Comparison of ENCODE assay signal across 8 cellular contexts in genomic region chr20:64316415-64317083, GRCh38.
DNase-seq lines count a peak whose midpoint lies in the region; ATAC-seq and TF ChIP-seq lines count a peak whose summit lies in the region.
"Not testable (repeated sequence)": the region's sequence is repeated elsewhere in the genome, so short reads cannot be mapped to it uniquely, and the experiment has no call there.

No MANE protein-coding gene starts in this region.

- H3K79me2 ChIP-seq in GM23248 (ENCODE audit: insufficient read depth), result not testable (repeated sequence)

- H3K4me1 Mint-ChIP-seq in nephron, result not testable (repeated sequence)

- POLR2A ChIA-PET in A673 (lab: Charles Lee; ENCODE audit: low non-redundant PET), result not testable (repeated sequence)

- not testable (repeated sequence) for H3F3A ChIP-seq in GM23248 (ENCODE audit: insufficient read depth)

- not testable (repeated sequence) for H3K27ac ChIP-seq in A673 (ENCODE audit: low read depth, low read length, poor library complexity, severe bottlenecking); GM23248; RWPE2 (ENCODE audit: poor library complexity, severe bottlenecking)

- peaks cover 12% of the 10 kb centered on the region for H3K27me3 ChIP-seq in A673 (replicated peaks; ENCODE audit: insufficient read depth, low read depth, low read length, poor library complexity)
- H3K27me3 ChIP-seq in GM23248 (replicated peaks; ENCODE audit: insufficient read depth), result peaks cover 16% of the 10 kb centered on the region
- H3K27me3 ChIP-seq in RWPE2 (ENCODE audit: insufficient read depth, poor library complexity, severe bottlenecking), result peaks cover 51% of the 10 kb centered on the region

- peak; percentile 29; the same call in 1 of the 3 replicates for ATAC-seq in RWPE2 (ENCODE audit: low read depth)

- H3K4me2 ChIP-seq in GM23248 (ENCODE audit: unreplicated experiment), result peak overlapping the region; percentile 53

- H3K36me3 ChIP-seq in A673 (ENCODE audit: insufficient read depth, low read length, poor library complexity, severe bottlenecking); GM23248 (ENCODE audit: low read depth); RWPE2 (ENCODE audit: low read depth): not testable (repeated sequence)

- H3K9me3 ChIP-seq in A673 (ENCODE audit: low read depth, low read length, poor library complexity, severe bottlenecking); GM23248 (ENCODE audit: low read depth); RWPE2 (ENCODE audit: severe bottlenecking); iPS-18c (ENCODE audit: control insufficient read depth, insufficient read depth, low read length): not testable (repeated sequence)

- not testable (repeated sequence) for TF ChIP-seq CTCF in A673 (conservative IDR thresholded peaks at IDR 0.05; ENCODE audit: low read depth, low read length); RWPE2 (IDR thresholded peaks at IDR 0.05; ENCODE audit: poor library complexity, severe bottlenecking)
- TF ChIP-seq CTCF in nephron (IDR thresholded peaks at IDR 0.05; ENCODE audit: unreplicated experiment in 3 of 3), result peak in 2 of 3 experiments; percentile 12 to 19

- not testable (repeated sequence) for H3K9ac ChIP-seq in GM23248

- peak overlapping the region in 1 of 3 experiments; percentile 65 for H3K27ac Mint-ChIP-seq in nephron

- H3K4me1 ChIP-seq in A673 (ENCODE audit: insufficient read depth, low read length, poor library complexity, severe bottlenecking); GM23248 (ENCODE audit: insufficient read depth); RWPE2 (ENCODE audit: insufficient read depth, poor library complexity, severe bottlenecking): not testable (repeated sequence)

- peak overlapping the region in 1 of 3 experiments; percentile 71 for H3K4me3 Mint-ChIP-seq in nephron

- intact Hi-C loops in A673 (cut with micrococcal nuclease; ENCODE audit: unreplicated experiment), result not testable (repeated sequence)

- CTCF ChIA-PET in A673 (lab: Charles Lee), result not testable (repeated sequence)

- in situ Hi-C loops in GM23248 (cut with MboI), result not testable (repeated sequence)

- DNase-seq in A673 (ENCODE audit: low spot score) (peak; percentile 9), GM23248 (peak; percentile 51), RWPE2 (ENCODE audit: low spot score) (peak; percentile 62), activated T-cell treated with anti-CD3 and anti-CD28 coated beads for 48 hours (ENCODE audit: low read depth) (peak; percentile 9), dermis blood vessel endothelial cell (peak; percentile 24)
- peak; percentile 48 to 78 for DNase-seq in stimulated activated CD4-positive, alpha-beta T cell treated with anti-CD3 and anti-CD28 coated beads, Interleukin-4, amount 100 ng/mL, for 4 hours

- H2AFZ ChIP-seq in GM23248, result not testable (repeated sequence)

- not testable (repeated sequence) for BruUV-seq in A673 (replicated peaks; lab: Mats Ljungman, UMichigan)

- H3K4me3 ChIP-seq in A673 (ENCODE audit: low read depth, low read length, poor library complexity, severe bottlenecking); GM23248; RWPE2 (ENCODE audit: severe bottlenecking): not testable (repeated sequence)
- H3K4me3 ChIP-seq in iPS-18c (ENCODE audit: insufficient read depth, low read depth, low read length), result peak overlapping the region; percentile 44

- not testable (repeated sequence) for H3K9me3 Mint-ChIP-seq in nephron

- not testable (repeated sequence) for H3K9me2 ChIP-seq in GM23248 (ENCODE audit: insufficient read depth)

- not testable (repeated sequence) for H4K20me1 ChIP-seq in GM23248 (ENCODE audit: insufficient read depth)

- WGBS in GM23248 (ENCODE audit: low coverage in 1 of 2, low lambda C conversion rate in 2 of 2, missing lambda C conversion rate in 2 of 2), 2 experiments, result 2 to 5% methylated on average over 35 to 78 of the region's 87 CpGs

- H3K27me3 Mint-ChIP-seq in nephron (ENCODE audit: low read depth), result peaks cover 38% of the 10 kb centered on the region

- not testable (repeated sequence) for H3K36me3 Mint-ChIP-seq in nephron (ENCODE audit: low read depth)

Comparison
In these comparisons a context has a peak if more than half of its experiments do, and no peak if none do; other contexts are left out.
1. DNase-seq: peak in every context shown above with its lines; median percentile 63 in stimulated activated CD4-positive, alpha-beta T cell treated with anti-CD3 and anti-CD28 coated beads, Interleukin-4, amount 100 ng/mL, for 4 hours; 62 in RWPE2; 51 in GM23248; 24 in dermis blood vessel endothelial cell; 9 in A673; 9 in activated T-cell treated with anti-CD3 and anti-CD28 coated beads for 48 hours.